ENCODE assay signal across 20 cellular contexts in the genomic region with DNA sequence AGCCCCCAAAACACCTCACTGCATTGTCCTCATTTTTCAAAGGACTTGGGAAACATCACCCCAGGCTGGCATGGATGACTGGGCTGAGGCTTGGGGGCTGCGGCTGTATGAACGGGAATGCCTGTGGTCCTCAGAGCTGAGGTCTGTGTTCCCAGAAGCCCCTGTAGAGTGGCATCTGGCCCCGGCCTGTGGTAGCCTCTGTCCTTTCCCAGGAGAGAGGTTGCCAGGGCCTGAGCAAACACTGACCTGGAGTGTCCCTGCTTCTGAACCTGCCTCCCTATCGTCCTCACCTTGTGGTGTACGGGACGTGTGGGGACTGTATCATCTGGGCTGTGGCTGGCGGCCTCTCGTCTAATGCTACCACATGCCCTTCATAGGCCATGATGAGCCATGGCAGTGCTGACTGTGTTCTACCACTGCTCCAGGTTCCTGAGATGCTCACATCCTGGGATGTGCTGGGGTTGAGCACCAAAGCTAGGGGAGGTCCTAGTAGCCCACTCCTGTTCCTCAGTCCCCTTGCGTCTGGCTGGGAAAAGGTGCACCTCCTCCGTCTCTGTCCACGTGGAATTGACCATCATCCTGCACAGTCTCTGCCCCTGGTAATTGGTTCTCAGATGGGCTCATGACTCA. TPM values are rescaled to one million over a fixed set of nuclear protein-coding genes. Genes with fewer than 3 reads are reported as not detected.
"Had no signal": no experiment of that assay in that cellular context is flagged by ENCODE, and none has a peak within 500 bp of the region (broad histone marks: within the 10 kb centered on the region; RNA-seq: fewer than 3 reads in every experiment).

No MANE protein-coding gene starts in this region.

- ATAC-seq: activated CD8-positive, alpha-beta T cell treated with anti-CD3 and anti-CD28 coated beads, Interleukin-2, amount 10 ng/mL, durations not matched to agents 7 days and 5 days; left lung; SK-N-SH treated with all-trans-retinoic acid at 6 μM for 48 hours; upper lobe of right lung had no signal

- H3K27me3 ChIP-seq: cardiac muscle cell had no signal

- H3K4me1 ChIP-seq: left lung, suprapubic skin, upper lobe of right lung had no signal

- H3K4me3 ChIP-seq: cardiac muscle cell, left lung, suprapubic skin, upper lobe of right lung had no signal

- H3K9me3 ChIP-seq: left lung, suprapubic skin, upper lobe of right lung had no signal

- DNase-seq: activated CD4-positive, alpha-beta T cell treated with anti-CD3 and anti-CD28 coated beads, Interleukin-2, amount 10 ng/mL, durations not matched to agents 24 days and 14 days; activated CD4-positive, CD25-positive, alpha-beta regulatory T cell; activated CD8-positive, alpha-beta memory T cell treated with anti-CD3 and anti-CD28 coated beads, Interleukin-2, amount 50 U/mL, for 4 hours; activated CD8-positive, alpha-beta T cell treated with anti-CD3 and anti-CD28 coated beads, Interleukin-2, amount 10 ng/mL, durations not matched to agents 7 days and 5 days; activated gamma-delta T cell treated with Interleukin-2 at 50 U/mL for 16 hours; activated T-cell treated with anti-CD3 and anti-CD28 coated beads, Interleukin-2, amount 50 U/mL, for 48 hours; erythroblast; foreskin melanocyte; glutamatergic neuron; left lung; mammary epithelial cell; nephron progenitor cell; occipital lobe; T-helper 1 cell; T-helper 9 cell; upper lobe of right lung had no signal

- H3K27ac ChIP-seq: cardiac muscle cell, left lung, suprapubic skin, upper lobe of right lung had no signal

- H3K36me3 ChIP-seq: cardiac muscle cell, left lung, suprapubic skin, upper lobe of right lung had no signal

RNA-seq across cellular contexts. Expression of a gene that starts 27.5 kb away (rescaled TPM):
- total RNA-seq: activated CD4-positive, alpha-beta T cell treated with anti-CD3 and anti-CD28 coated beads, Interleukin-2, amount 10 ng/mL, durations not matched to agents 24 days and 14 days; activated CD8-positive, alpha-beta T cell treated with anti-CD3 and anti-CD28 coated beads, Interleukin-2, amount 10 ng/mL, durations not matched to agents 7 days and 5 days; myocyte had no signal
